In the genomic region with DNA sequence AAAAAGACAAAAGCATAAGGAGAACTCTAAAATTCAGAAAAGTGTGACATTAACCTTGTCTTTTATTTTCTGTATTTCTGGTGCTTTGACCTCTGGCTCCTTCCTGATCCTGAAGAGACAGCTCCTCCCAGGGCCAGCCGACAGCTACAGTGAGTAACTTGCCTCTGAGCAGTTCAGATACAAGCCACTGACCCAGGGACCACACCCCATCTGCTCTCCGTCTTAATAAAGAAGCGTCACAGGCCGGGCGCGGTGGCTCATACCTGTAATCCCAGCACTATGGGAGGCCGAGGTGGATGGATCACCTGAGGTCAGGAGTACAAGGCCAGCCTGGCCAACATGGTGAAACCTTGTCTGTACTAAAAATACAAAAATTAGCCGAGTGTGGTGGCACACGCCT, we compare ENCODE assay signal across 1 cellular context.
TF ChIP-seq lines count a peak whose summit lies in the region.

No MANE protein-coding gene starts in this region.

TF ChIP-seq in K562, 482 proteins besides CTCF, POLR2A, EP300 and RAD21:
- TF ChIP-seq WHSC1 (IDR thresholded peaks at IDR 0.05; ENCODE audit: low read length) (no peak), USF2 (CRISPR knock-in tag; IDR thresholded peaks at IDR 0.05) (no peak), CSDE1 (IDR thresholded peaks at IDR 0.05) (no peak), SMAD2 (IDR thresholded peaks at IDR 0.05; ENCODE audit: low read depth, low read length) (no peak), ATF1 (CRISPR knock-in tag; IDR thresholded peaks at IDR 0.05) (no peak), ATF1 (tag; IDR thresholded peaks at IDR 0.05) (no peak), PML (IDR thresholded peaks at IDR 0.05; ENCODE audit: low read length) (no peak), ETV1 (tag; conservative IDR thresholded peaks at IDR 0.05; ENCODE audit: low read depth) (no peak), MXD1 (CRISPR knock-in tag; IDR thresholded peaks at IDR 0.05; ENCODE audit: borderline replicate concordance, poor library complexity, severe bottlenecking) (no peak), ZMIZ1 (IDR thresholded peaks at IDR 0.05; ENCODE audit: low read depth in 2 of 2, low read length in 2 of 2) (no peak), HNRNPK (IDR thresholded peaks at IDR 0.05; ENCODE audit: low read depth, low read length, poor library complexity, severe bottlenecking) (no peak), ZNF699 (CRISPR knock-in tag; IDR thresholded peaks at IDR 0.05; ENCODE audit: insufficient replicate concordance) (no peak), BRD9 (IDR thresholded peaks at IDR 0.05; ENCODE audit: low read depth, partially characterized antibody) (no peak), ZBTB49 (CRISPR knock-in tag; IDR thresholded peaks at IDR 0.05; ENCODE audit: borderline replicate concordance) (no peak), HNRNPH1 (optimal IDR thresholded peaks at IDR 0.05; ENCODE audit: low read depth, low read length) (no peak), STAG1 (CRISPR knock-in tag; IDR thresholded peaks at IDR 0.05; ENCODE audit: borderline replicate concordance) (no peak), ASH1L (IDR thresholded peaks at IDR 0.05; ENCODE audit: borderline replicate concordance, low read depth, partially characterized antibody) (no peak), ZNF75A (CRISPR knock-in tag; IDR thresholded peaks at IDR 0.05) (no peak), ZNF24 (IDR thresholded peaks at IDR 0.05) (no peak)
- TF ChIP-seq, protein P1, sequence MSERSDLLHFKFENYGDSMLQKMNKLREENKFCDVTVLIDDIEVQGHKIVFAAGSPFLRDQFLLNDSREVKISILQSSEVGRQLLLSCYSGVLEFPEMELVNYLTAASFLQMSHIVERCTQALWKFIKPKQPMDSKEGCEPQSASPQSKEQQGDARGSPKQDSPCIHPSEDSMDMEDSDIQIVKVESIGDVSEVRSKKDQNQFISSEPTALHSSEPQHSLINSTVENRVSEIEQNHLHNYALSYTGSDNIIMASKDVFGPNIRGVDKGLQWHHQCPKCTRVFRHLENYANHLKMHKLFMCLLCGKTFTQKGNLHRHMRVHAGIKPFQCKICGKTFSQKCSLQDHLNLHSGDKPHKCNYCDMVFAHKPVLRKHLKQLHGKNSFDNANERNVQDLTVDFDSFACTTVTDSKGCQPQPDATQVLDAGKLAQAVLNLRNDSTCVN (CRISPR knock-in tag; IDR thresholded peaks at IDR 0.05): no peak
- TF ChIP-seq, protein P2, sequence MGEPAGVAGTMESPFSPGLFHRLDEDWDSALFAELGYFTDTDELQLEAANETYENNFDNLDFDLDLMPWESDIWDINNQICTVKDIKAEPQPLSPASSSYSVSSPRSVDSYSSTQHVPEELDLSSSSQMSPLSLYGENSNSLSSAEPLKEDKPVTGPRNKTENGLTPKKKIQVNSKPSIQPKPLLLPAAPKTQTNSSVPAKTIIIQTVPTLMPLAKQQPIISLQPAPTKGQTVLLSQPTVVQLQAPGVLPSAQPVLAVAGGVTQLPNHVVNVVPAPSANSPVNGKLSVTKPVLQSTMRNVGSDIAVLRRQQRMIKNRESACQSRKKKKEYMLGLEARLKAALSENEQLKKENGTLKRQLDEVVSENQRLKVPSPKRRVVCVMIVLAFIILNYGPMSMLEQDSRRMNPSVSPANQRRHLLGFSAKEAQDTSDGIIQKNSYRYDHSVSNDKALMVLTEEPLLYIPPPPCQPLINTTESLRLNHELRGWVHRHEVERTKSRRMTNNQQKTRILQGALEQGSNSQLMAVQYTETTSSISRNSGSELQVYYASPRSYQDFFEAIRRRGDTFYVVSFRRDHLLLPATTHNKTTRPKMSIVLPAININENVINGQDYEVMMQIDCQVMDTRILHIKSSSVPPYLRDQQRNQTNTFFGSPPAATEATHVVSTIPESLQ (CRISPR knock-in tag; IDR thresholded peaks at IDR 0.05): no peak
